ENCODE assay signal across 6 cellular contexts in the genomic region with DNA sequence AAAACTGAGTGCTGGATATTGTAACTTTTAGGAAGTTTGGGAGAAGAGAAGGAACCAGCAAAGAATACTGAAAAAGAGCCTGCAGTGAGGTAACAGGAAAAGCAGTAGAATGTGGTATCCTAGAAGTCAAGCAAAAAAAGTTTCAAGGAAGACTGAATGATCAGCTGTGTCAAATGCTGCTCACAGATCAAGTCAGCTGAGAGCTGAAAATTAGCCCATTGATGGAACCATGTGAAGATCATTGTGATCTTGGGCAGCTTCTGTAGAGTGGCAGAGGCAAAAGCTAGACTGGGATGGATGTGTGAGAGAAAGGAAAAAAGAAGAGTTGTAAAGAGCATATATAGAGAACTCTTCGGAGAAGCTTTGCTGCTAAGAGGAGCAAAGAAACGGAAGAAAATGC.
"Had no signal": no experiment of that assay in that cellular context is flagged by ENCODE, and none has a peak within 500 bp of the region (broad histone marks: within the 10 kb centered on the region; RNA-seq: fewer than 3 reads in every experiment).

No MANE protein-coding gene starts in this region.

- ATAC-seq: GM23338, HepG2, K562 had no signal

- H3K4me3 ChIP-seq: GM23338, K562 had no signal

- H3K27ac ChIP-seq: HL-60 had no signal

- H2AFZ ChIP-seq: GM23338 had no signal

- DNase-seq: H9, HCEC 1CT had no signal

- H3K4me2 ChIP-seq: GM23338 had no signal
